ENCODE assay signal across 9 cellular contexts in the genomic region with DNA sequence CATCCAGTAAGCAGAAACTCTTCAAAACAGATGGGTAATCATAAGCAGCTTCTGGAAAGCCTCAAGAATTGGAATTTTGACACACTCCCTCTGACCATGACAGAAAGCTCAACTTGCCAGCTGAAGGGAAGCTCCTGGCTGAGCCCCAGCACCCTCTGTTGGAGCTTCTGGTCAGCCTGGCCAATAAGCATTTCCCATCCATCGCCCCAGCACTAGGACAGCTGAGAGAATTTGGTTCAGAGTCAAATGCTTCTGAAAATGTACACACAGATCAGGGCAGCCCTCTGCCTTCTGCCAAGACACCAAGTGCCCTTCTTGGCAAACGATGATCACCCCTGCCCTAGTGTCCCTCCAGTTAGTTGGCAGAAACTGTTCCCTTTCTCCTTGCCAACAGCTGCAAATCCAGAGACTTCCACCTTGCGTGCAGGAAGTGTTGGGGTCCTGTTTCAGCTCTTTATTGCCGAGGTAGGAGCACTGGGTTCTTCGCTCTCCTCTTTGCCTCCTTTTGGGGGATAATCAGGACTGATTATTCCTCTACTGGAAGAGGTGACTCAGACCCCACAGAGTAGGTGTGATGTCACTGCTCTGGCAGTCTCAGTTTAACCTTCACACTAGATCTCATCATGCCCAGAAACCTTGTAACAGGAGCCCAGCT. TPM values are rescaled to one million over a fixed set of nuclear protein-coding genes. Genes with fewer than 3 reads are reported as not detected.
DNase-seq lines count a peak whose midpoint lies in the region; ATAC-seq, FAIRE-seq and TF ChIP-seq lines count a peak whose summit lies in the region.
"Had no signal": no experiment of that assay in that cellular context is flagged by ENCODE, and none has a peak within 500 bp of the region (broad histone marks: within the 10 kb centered on the region; RNA-seq: fewer than 3 reads in every experiment).

No MANE protein-coding gene starts in this region.

- peak overlapping the region; percentile 16; the same call in 1 of the 2 replicates for H2AFZ ChIP-seq in K562 (ENCODE audit: low read depth, low read length)

- no peak overlapping the region for H3K4me3 ChIP-seq in K562
- H3K4me3 ChIP-seq in stomach = no peak overlapping the region

- H3K9me3 ChIP-seq in K562 (replicated peaks; ENCODE audit: control insufficient read depth, insufficient read depth, low read depth, low read length) (no peaks in the 10 kb centered on the region), stomach (no peaks in the 10 kb centered on the region)

- H4K20me1 ChIP-seq in K562 (replicated peaks; ENCODE audit: control insufficient read depth, insufficient read depth, low read length) = no peaks in the 10 kb centered on the region

- peaks cover 0 to 8% (median 2%) of the 10 kb centered on the region in 3 donors for H3K27me3 Mint-ChIP-seq in immature natural killer cell (ENCODE audit: low read depth in 3 of 3)

- intact Hi-C loops in K562 (cut with micrococcal nuclease) (no loop called here), stomach (cut with DNase I; ENCODE audit: low total_unique reads) (no loop called here)

- H3K4me2 ChIP-seq in K562 (ENCODE audit: insufficient read depth, low read length) = peak overlapping the region; percentile 41

- H3K9me3 Mint-ChIP-seq in immature natural killer cell = no peaks in the 10 kb centered on the region

- POLR2A ChIA-PET in K562 (lab: Yijun Ruan, JAX) = interaction anchor here (0.9 to 5.8 kb wide), 7 partner anchors 10 to 107 kb away, joined by 3 to 62 read pairs (median 6); partner anchors contain the start of gene PIGV

- no peak for TF ChIP-seq POLR2A in K562 (conservative IDR thresholded peaks at IDR 0.05)
- no peak for TF ChIP-seq POLR2A in stomach (IDR thresholded peaks at IDR 0.05)

- CTCF ChIA-PET in K562 (lab: Yijun Ruan, JAX; ENCODE audit: low intra/inter-chr PET ratio) = interaction anchor here (1.0 kb wide), 1 partner anchor 198 kb away, joined by 3 read pairs; no protein-coding TSS in a partner anchor

- peak overlapping the region; percentile 72 to 87 (median 79) for H3K4me3 Mint-ChIP-seq in immature natural killer cell

- H3K27ac ChIP-seq in K562 (ENCODE audit: extremely low read depth, low read depth, low read length) (peak overlapping the region; percentile 11; the same call in 1 of the 3 replicates), stomach (peak overlapping the region; percentile 34 to 83 (median 75))
- H3K27ac ChIP-seq: HL-60 had no signal

- H3K4me1 Mint-ChIP-seq in immature natural killer cell = peaks cover 39% of the 10 kb centered on the region in 2 donors

- peak overlapping the region; percentile 91 to 99 (median 96) for H3K27ac Mint-ChIP-seq in immature natural killer cell

- TF ChIP-seq CTCF in K562 (IDR thresholded peaks at IDR 0.05 in 2 of 3, conservative IDR thresholded peaks at IDR 0.05 in 1 of 3; ENCODE audit: insufficient read depth in 2 of 3, low read depth in 1 of 3, low read length in 3 of 3) (peak in 1 of 3 experiments; percentile 17; a peak in 1 of 6 replicates), stomach (IDR thresholded peaks at IDR 0.05) (no peak)

- DNase-seq in Daoy (ENCODE audit: low read depth) (peak; percentile 88), NCI-H446 treated with DMSO at 0.1 percent for 48 hours (lab: John Stamatoyannopoulos, UW) (peak; percentile 94), K562 (ENCODE audit: extremely low read depth in 1 of 4, low spot score in 3 of 4) (peak in 2 of 4 experiments; percentile 51 to 55), immature natural killer cell (no peak), stomach (no peak), NCI-H1417 treated with DMSO at 0.1 percent for 48 hours (lab: John Stamatoyannopoulos, UW) (no peak), NCI-H524 treated with DMSO at 0.1 percent for 48 hours (lab: John Stamatoyannopoulos, UW) (no peak)

- H3K4me1 ChIP-seq in K562 (replicated peaks in 1 of 2; ENCODE audit: control insufficient read depth in 2 of 2, insufficient read depth in 2 of 2, low read length in 2 of 2) (peaks cover 8 to 41% of the 10 kb centered on the region in 2 experiments; a peak in 4 of 5 replicates), stomach (peaks cover 12 to 28% (median 21%) of the 10 kb centered on the region in 4 donors)

- in situ Hi-C loops in K562 (cut with MboI) = loop anchor here (5.0 kb wide), 1 partner anchor 197 kb away; no protein-coding TSS in a partner anchor

- WGBS in K562 (ENCODE audit: insufficient coverage, low coverage, missing lambda C conversion rate) = 42% methylated on average over 5 of the region's 5 CpGs
- WGBS in stomach, 5 donors = 36 to 51% (median 45%) methylated on average over 5 of the region's 5 CpGs

- no TSS peak for BruUV-seq in K562 (replicated peaks; lab: Mats Ljungman, UMichigan)

- TF ChIP-seq RAD21 in K562 (CRISPR knock-in tag; conservative IDR thresholded peaks at IDR 0.05 in 1 of 2, IDR thresholded peaks at IDR 0.05 in 1 of 2) = peak in 1 of 2 experiments; percentile 43; a peak in 1 of 4 replicates

- ATAC-seq in K562 (peak; percentile 83), HG03159 (IDR thresholded peaks at IDR 0.05; ENCODE audit: unreplicated experiment) (no peak)

- no peaks in the 10 kb centered on the region for H3K79me2 ChIP-seq in K562 (ENCODE audit: control insufficient read depth, insufficient read depth, low read length)

- no peaks in the 10 kb centered on the region for H3K9me1 ChIP-seq in K562 (ENCODE audit: control insufficient read depth, insufficient read depth, low read length)

- H3K9ac ChIP-seq in K562 (ENCODE audit: insufficient read depth in 1 of 2, low read depth in 2 of 2, low read length in 2 of 2) = peak overlapping the region in 1 of 2 experiments; percentile 20; a peak in 1 of 4 replicates

- H3K27me3 ChIP-seq in K562 (ENCODE audit: control insufficient read depth in 2 of 2, insufficient read depth in 2 of 2, low read length in 2 of 2) = no peaks in the 10 kb centered on the region
- no peaks in the 10 kb centered on the region for H3K27me3 ChIP-seq in stomach

- peaks cover 9 to 24% (median 17%) of the 10 kb centered on the region in 3 donors for H3K36me3 Mint-ChIP-seq in immature natural killer cell

- H3K36me3 ChIP-seq in K562 (ENCODE audit: control insufficient read depth, insufficient read depth, low read length) (peaks cover 6% of the 10 kb centered on the region; the same call in 2 of the 3 replicates), stomach (peaks cover 6 to 33% (median 24%) of the 10 kb centered on the region in 4 donors)

- TF ChIP-seq EP300 in K562 (IDR thresholded peaks at IDR 0.05; ENCODE audit: low read length) (no peak), stomach (IDR thresholded peaks at IDR 0.05) (no peak)

- FAIRE-seq in K562 (lab: Jason Lieb, UNC) = peak; percentile 78

TF ChIP-seq in K562, 482 proteins besides CTCF, POLR2A, EP300 and RAD21 (continues in another document):
- TF ChIP-seq GTF2A2 (tag; IDR thresholded peaks at IDR 0.05) (no peak), TCF7L2 (IDR thresholded peaks at IDR 0.05; ENCODE audit: low read depth, low read length) (no peak), TRIM24 (IDR thresholded peaks at IDR 0.05) (no peak), MTA3 (IDR thresholded peaks at IDR 0.05; ENCODE audit: borderline replicate concordance) (no peak)

RNA-seq across cellular contexts. Expression of gene PIGV, which starts 11.9 kb away (rescaled TPM):
- 7.9 and 9.0 TPM in 2 replicates for total RNA-seq in Daoy (2014; rRNA removed; shearing (Covaris generic))
- 20.0 and 33.4 TPM in 2 replicates for total RNA-seq in K562 (2011; cell fraction: chromatin; rRNA removed; ENCODE audit: low replicate concordance)
- 34.2 and 35.1 TPM in 2 replicates for total RNA-seq in K562 (2011; cell fraction: nucleolus; rRNA removed)
- 38.2 and 47.9 TPM in 2 replicates for total RNA-seq in K562 (2011; cell fraction: nucleoplasm; rRNA removed)
- total RNA-seq in K562 (2014; rRNA removed) = 8.4 and 11.3 TPM in 2 replicates
- total RNA-seq in K562 (2014; rRNA removed; fragmentation: Illumina TruSeq; extraction: Trizol) = 11.0 and 11.1 TPM in 2 replicates
- 12.0 and 12.2 TPM in 2 replicates for total RNA-seq in K562 (2015; rRNA removed; fragmentation: Illumina TruSeq; extraction: Trizol)
- total RNA-seq in K562 (2021) = 11.2 and 14.7 TPM in 2 replicates
- polyA plus RNA-seq in K562 (2011; rRNA removed) = 21.8 and 25.5 TPM in 2 replicates
- 27.4 and 41.1 TPM in 2 replicates for polyA plus RNA-seq in K562 (2011; cell fraction: cytosol; rRNA removed)
- polyA plus RNA-seq in K562 (2011; cell fraction: nucleus; rRNA removed) = 33.7 and 36.0 TPM in 2 replicates
- polyA plus RNA-seq in K562 (2012) = 14.0 and 14.4 TPM in 2 replicates
- 10.8 and 12.7 TPM in 2 replicates for polyA plus RNA-seq in K562 (2014; fragmentation: Illumina TruSeq; extraction: Trizol)
- polyA plus RNA-seq in K562 (2014; fragmentation: Nextera tagmentation; extraction: Ambion mirVana) = 10 to 100 TPM; 11.3 to 11.7 TPM
- 9.3 and 9.4 TPM in 2 replicates for polyA plus RNA-seq in K562 (2014; rRNA removed)
- polyA minus RNA-seq in K562 (2011; rRNA and poly(A)+ RNA removed) = 21.7 and 27.4 TPM in 2 replicates
- polyA minus RNA-seq in K562 (2011; cell fraction: cytosol; rRNA and poly(A)+ RNA removed) = 8.1 and 9.8 TPM in 2 replicates
- 10.8 and 16.6 TPM in 2 replicates for polyA minus RNA-seq in K562 (2011; cell fraction: nucleus; rRNA and poly(A)+ RNA removed)
- polyA plus RNA-seq in immature natural killer cell = 10 to 100 TPM in 2 of 3 donors, 1 to 10 TPM in 1; 9.8 to 20.0 (median 13.7) TPM
- 10 to 100 TPM in 2 of 5 donors, 1 to 10 TPM in 1, under 1 TPM in 1, not detected in 1; 0.87 to 30.8 (median 8.7) TPM for total RNA-seq in stomach
- polyA plus RNA-seq in stomach = 1 to 10 TPM; 3.4 to 7.5 (median 6.4) TPM

RNA-seq across cellular contexts. Expression of gene ZDHHC18, which starts 26.9 kb away (rescaled TPM):
- total RNA-seq in Daoy (2014; rRNA removed; shearing (Covaris generic)) = 10.7 and 13.9 TPM in 2 replicates
- 27.0 and 63.1 TPM in 2 replicates for total RNA-seq in K562 (2011; cell fraction: chromatin; rRNA removed; ENCODE audit: low replicate concordance)
- 34.0 and 36.3 TPM in 2 replicates for total RNA-seq in K562 (2011; cell fraction: nucleolus; rRNA removed)
- 42.0 and 65.9 TPM in 2 replicates for total RNA-seq in K562 (2011; cell fraction: nucleoplasm; rRNA removed)
- total RNA-seq in K562 (2014; rRNA removed) = 8.2 and 12.4 TPM in 2 replicates
- 9.5 and 15.5 TPM in 2 replicates for total RNA-seq in K562 (2014; rRNA removed; fragmentation: Illumina TruSeq; extraction: Trizol)
- total RNA-seq in K562 (2015; rRNA removed; fragmentation: Illumina TruSeq; extraction: Trizol) = 13.3 and 15.8 TPM in 2 replicates
- 27.4 and 28.9 TPM in 2 replicates for total RNA-seq in K562 (2021)
- polyA plus RNA-seq in K562 (2011; rRNA removed) = 31.6 and 51.2 TPM in 2 replicates
- 57.8 and 57.9 TPM in 2 replicates for polyA plus RNA-seq in K562 (2011; cell fraction: cytosol; rRNA removed)
- polyA plus RNA-seq in K562 (2011; cell fraction: nucleus; rRNA removed) = 92.6 and 97.0 TPM in 2 replicates
- 20.4 and 29.5 TPM in 2 replicates for polyA plus RNA-seq in K562 (2012)
- polyA plus RNA-seq in K562 (2014; fragmentation: Illumina TruSeq; extraction: Trizol) = 31.0 and 35.6 TPM in 2 replicates
- polyA plus RNA-seq in K562 (2014; fragmentation: Nextera tagmentation; extraction: Ambion mirVana) = under 1 TPM; 0.42 to 0.45 TPM
- 23.7 and 27.8 TPM in 2 replicates for polyA plus RNA-seq in K562 (2014; rRNA removed)
- 22.2 and 27.6 TPM in 2 replicates for polyA minus RNA-seq in K562 (2011; rRNA and poly(A)+ RNA removed)
- polyA minus RNA-seq in K562 (2011; cell fraction: cytosol; rRNA and poly(A)+ RNA removed) = 25.9 and 31.9 TPM in 2 replicates
- 9.8 and 16.1 TPM in 2 replicates for polyA minus RNA-seq in K562 (2011; cell fraction: nucleus; rRNA and poly(A)+ RNA removed)
- polyA plus RNA-seq in immature natural killer cell = 1 to 10 TPM; 7.3 to 8.8 (median 7.8) TPM
- 10 to 100 TPM in 3 of 5 donors, 1 to 10 TPM in 2; 5.2 to 81.7 (median 13.3) TPM for total RNA-seq in stomach
- 1 to 10 TPM; 6.3 to 9.0 (median 6.7) TPM for polyA plus RNA-seq in stomach

Comparison
In these comparisons a context has a peak if more than half of its experiments do, and no peak if none do; other contexts are left out.
1. DNase-seq: peak in Daoy (single experiment) and NCI-H446 treated with DMSO at 0.1 percent for 48 hours (single experiment); none in immature natural killer cell (0 of 3), stomach (single experiment), NCI-H1417 treated with DMSO at 0.1 percent for 48 hours (single experiment) and NCI-H524 treated with DMSO at 0.1 percent for 48 hours (single experiment).